In genomic region chr21:34592573-34592972, GRCh38 we compare ENCODE assay signal across 2 cellular contexts.
TF ChIP-seq lines count a peak whose summit lies in the region.

No MANE protein-coding gene starts in this region.

TF ChIP-seq in K562, 482 proteins besides CTCF, POLR2A, EP300 and RAD21:
- TF ChIP-seq CUX1 (CRISPR knock-in tag; IDR thresholded peaks at IDR 0.05) (0 out of 2 replicates have a peak, but pooled peaks have one; percentile 39), FOXJ2 (tag; IDR thresholded peaks at IDR 0.05) (peak; percentile 60; the same call in 1 of the 2 replicates), L3MBTL2 (IDR thresholded peaks at IDR 0.05) (no peak), ZFX (CRISPR knock-in tag; IDR thresholded peaks at IDR 0.05) (no peak), TFAM (CRISPR knock-in tag; conservative IDR thresholded peaks at IDR 0.05) (no peak), ZFP30 (CRISPR knock-in tag; IDR thresholded peaks at IDR 0.05; ENCODE audit: borderline replicate concordance) (no peak), TGIF2 (CRISPR knock-in tag; IDR thresholded peaks at IDR 0.05) (no peak), GTF2A2 (tag; IDR thresholded peaks at IDR 0.05) (no peak), BHLHE40 (IDR thresholded peaks at IDR 0.05; ENCODE audit: low read length) (0 out of 2 replicates have a peak, but pooled peaks have one; percentile 3)

TF ChIP-seq in endothelial cell of umbilical vein, 7 proteins besides CTCF, POLR2A, EP300 and RAD21:
- TF ChIP-seq POLR2AphosphoS5 (IDR thresholded peaks at IDR 0.05; ENCODE audit: insufficient read depth, low read depth, low read length) (no peak), FOS (IDR thresholded peaks at IDR 0.05; ENCODE audit: borderline replicate concordance, insufficient read depth, low read length) (no peak), EZH2 (IDR thresholded peaks at IDR 0.05; ENCODE audit: borderline replicate concordance, low read depth, low read length, severe bottlenecking) (no peak), JUN (IDR thresholded peaks at IDR 0.05; ENCODE audit: borderline replicate concordance, insufficient read depth, insufficient read length, low read depth) (no peak), MYC (IDR thresholded peaks at IDR 0.05; ENCODE audit: low read depth, low read length) (no peak), GATA2 (IDR thresholded peaks at IDR 0.05; ENCODE audit: insufficient read depth, insufficient read length, low read depth, low read length) (no peak), MAX (IDR thresholded peaks at IDR 0.05; ENCODE audit: insufficient read depth, insufficient read length) (no peak)
